ENCODE assay signal across 9 cellular contexts in genomic region chr18:76528477-76529432, GRCh38. TPM values are rescaled to one million over a fixed set of nuclear protein-coding genes. Genes with fewer than 3 reads are reported as not detected.
A peak's percentile ranks its signal among the peaks of the same experiment; 100 is the strongest.
DNase-seq lines count a peak whose midpoint lies in the region; ATAC-seq and TF ChIP-seq lines count a peak whose summit lies in the region.
"Had no signal": no experiment of that assay in that cellular context is flagged by ENCODE, and none has a peak within 500 bp of the region (broad histone marks: within the 10 kb centered on the region; RNA-seq: fewer than 3 reads in every experiment).

No MANE protein-coding gene starts in this region.

- H3K27ac ChIP-seq in fibroblast of lung (ENCODE audit: insufficient read depth, low read length) (peak overlapping the region; percentile 72), osteoblast (ENCODE audit: low read depth, low read length) (no peak overlapping the region)
- H3K27ac ChIP-seq: SK-N-MC had no signal

- peak overlapping the region; percentile 94 for H2AFZ ChIP-seq in fibroblast of lung (ENCODE audit: low read length)
- H2AFZ ChIP-seq in osteoblast (ENCODE audit: low read length): peak overlapping the region; percentile 90

- ATAC-seq in HG03103 (IDR thresholded peaks at IDR 0.05; ENCODE audit: low read depth, unreplicated experiment) (peak; percentile 45), GM19035 (IDR thresholded peaks at IDR 0.05; ENCODE audit: unreplicated experiment) (no peak)

- no peaks in the 10 kb centered on the region for H3K79me2 ChIP-seq in fibroblast of lung (ENCODE audit: control insufficient read depth, insufficient read depth, low read length)
- no peaks in the 10 kb centered on the region for H3K79me2 ChIP-seq in osteoblast (ENCODE audit: insufficient read depth, low read length)

- H3K4me1 ChIP-seq in fibroblast of lung (ENCODE audit: control insufficient read depth, extremely low read depth, insufficient read depth, low read length) (peaks cover 4% of the 10 kb centered on the region), osteoblast (ENCODE audit: insufficient read depth, low read length) (peaks cover 7% of the 10 kb centered on the region)

- DNase-seq in GM03348 (ENCODE audit: low spot score): peak; percentile 47
- peak; percentile 60 to 73 for DNase-seq in SHP77 (lab: John Stamatoyannopoulos, UW)
- peak; percentile 49 to 86 for DNase-seq in fibroblast of lung (ENCODE audit: low read depth in 2 of 2)
- peak; percentile 59 for DNase-seq in osteoblast (ENCODE audit: insufficient read length, low spot score, missing footprints)
- DNase-seq in NCI-H1694 (lab: John Stamatoyannopoulos, UW): no peak
- DNase-seq in stimulated activated CD4-positive, alpha-beta T cell treated with anti-CD3 and anti-CD28 coated beads, Interleukin-4, amount 100 ng/mL, for 24 hours: no peak

- H3K9ac ChIP-seq in fibroblast of lung (ENCODE audit: insufficient read depth, low read length): peak overlapping the region; percentile 55

- H3K36me3 ChIP-seq in fibroblast of lung (ENCODE audit: control insufficient read depth, insufficient read depth, low read length) (no peaks in the 10 kb centered on the region), osteoblast (ENCODE audit: insufficient read depth, low read length) (no peaks in the 10 kb centered on the region)

- H4K20me1 ChIP-seq in fibroblast of lung (ENCODE audit: control insufficient read depth, extremely low read depth, insufficient read depth, low read length): no peaks in the 10 kb centered on the region
- no peaks in the 10 kb centered on the region for H4K20me1 ChIP-seq in osteoblast (ENCODE audit: insufficient read depth, low read length)

- peak overlapping the region; percentile 94 for H3K4me2 ChIP-seq in fibroblast of lung (ENCODE audit: extremely low read depth, insufficient read depth, low read length)
- peak overlapping the region; percentile 83 for H3K4me2 ChIP-seq in osteoblast (ENCODE audit: insufficient read depth, low read length)

- TF ChIP-seq CTCF in fibroblast of lung (conservative IDR thresholded peaks at IDR 0.05 in 1 of 2, IDR thresholded peaks at IDR 0.05 in 1 of 2; ENCODE audit: low read depth in 1 of 2, low read length in 2 of 2): peak in 1 of 2 donors; percentile 13
- no peak for TF ChIP-seq CTCF in osteoblast (IDR thresholded peaks at IDR 0.05; ENCODE audit: extremely low read depth, low read depth, low read length)

- H3K4me3 ChIP-seq in fibroblast of lung (replicated peaks in 1 of 4; ENCODE audit: control extremely low read depth in 1 of 4, insufficient read depth in 1 of 4, low read depth in 3 of 4, low read length in 4 of 4) (peak overlapping the region; percentile 44 to 61 (median 52)), osteoblast (ENCODE audit: insufficient read depth, low read length) (peak overlapping the region; percentile 63)
- H3K4me3 ChIP-seq: SK-N-MC had no signal

- H3K9me3 ChIP-seq in fibroblast of lung (ENCODE audit: control insufficient read depth, insufficient read depth, low read depth, low read length) (no peaks in the 10 kb centered on the region), osteoblast (ENCODE audit: low read depth, low read length) (no peaks in the 10 kb centered on the region)

- no peaks in the 10 kb centered on the region for H3K27me3 ChIP-seq in fibroblast of lung (ENCODE audit: control insufficient read depth, insufficient read depth, low read length)
- peaks cover 41% of the 10 kb centered on the region for H3K27me3 ChIP-seq in osteoblast (ENCODE audit: insufficient read depth, low read length)

RNA-seq across cellular contexts. Expression of gene ZNF516, which starts 33.7 kb away (rescaled TPM):
- total RNA-seq in fibroblast of lung (28.0 and 32.7 TPM in 2 replicates), osteoblast (16.3 and 17.7 TPM in 2 replicates)
- 7.9 and 12.0 TPM in 2 replicates for polyA plus RNA-seq in fibroblast of lung
- polyA plus RNA-seq in fibroblast of lung (2012): 12.1 and 15.4 TPM in 2 replicates
- 12.6 and 13.6 TPM in 2 replicates for polyA minus RNA-seq in fibroblast of lung (ENCODE audit: low replicate concordance)

Comparison
In these comparisons a context has a peak if more than half of its experiments do, and no peak if none do; other contexts are left out.
1. DNase-seq: peak in GM03348 (single experiment), SHP77 (2 of 2), fibroblast of lung (2 of 2) and osteoblast (single experiment); none in NCI-H1694 (single experiment) and stimulated activated CD4-positive, alpha-beta T cell treated with anti-CD3 and anti-CD28 coated beads, Interleukin-4, amount 100 ng/mL, for 24 hours (single experiment).